Comparison of ENCODE assay signal across 20 cellular contexts in genomic region chr13:31503626-31504025, GRCh38.
"Had no signal": no experiment of that assay in that cellular context is flagged by ENCODE, and none has a peak within 500 bp of the region (broad histone marks: within the 10 kb centered on the region; RNA-seq: fewer than 3 reads in every experiment).

No MANE protein-coding gene starts in this region.

- ATAC-seq: effector memory CD8-positive, alpha-beta T cell; gastrocnemius medialis; heart right ventricle; left cardiac atrium; left lung; left ventricle myocardium superior; lower lobe of right lung; naive thymus-derived CD4-positive, alpha-beta T cell had no signal

- DNase-seq: colonic mucosa; cortex of kidney; effector CD8-positive, alpha-beta T cell; effector memory CD8-positive, alpha-beta T cell; foreskin fibroblast; foreskin melanocyte; gastrocnemius medialis; glutamatergic neuron; head of caudate nucleus; heart right ventricle; hippocampal formation; left cardiac atrium; left lung; left ventricle myocardium superior; lower lobe of right lung; mesenchymal stem cell; midbrain; naive thymus-derived CD4-positive, alpha-beta T cell had no signal

- H3K4me3 Mint-ChIP-seq: dendritic cell treated with granulocyte-macrophage colony-stimulating factor and Interleukin-4, amounts not matched to agents 40 ng/mL and 50 ng/mL, for 4 days; effector memory CD8-positive, alpha-beta T cell; naive thymus-derived CD4-positive, alpha-beta T cell had no signal

- H3K4me3 ChIP-seq: colonic mucosa, esophagus muscularis mucosa, gastrocnemius medialis, heart right ventricle, left lung, lower lobe of right lung had no signal

- H3K4me1 Mint-ChIP-seq: naive thymus-derived CD4-positive, alpha-beta T cell had no signal

- H3K27ac Mint-ChIP-seq: dendritic cell treated with granulocyte-macrophage colony-stimulating factor and Interleukin-4, amounts not matched to agents 40 ng/mL and 50 ng/mL, for 4 days; effector memory CD8-positive, alpha-beta T cell; naive thymus-derived CD4-positive, alpha-beta T cell had no signal

- H3K27me3 Mint-ChIP-seq: dendritic cell treated with granulocyte-macrophage colony-stimulating factor and Interleukin-4, amounts not matched to agents 40 ng/mL and 50 ng/mL, for 4 days had no signal
